In the genomic region with DNA sequence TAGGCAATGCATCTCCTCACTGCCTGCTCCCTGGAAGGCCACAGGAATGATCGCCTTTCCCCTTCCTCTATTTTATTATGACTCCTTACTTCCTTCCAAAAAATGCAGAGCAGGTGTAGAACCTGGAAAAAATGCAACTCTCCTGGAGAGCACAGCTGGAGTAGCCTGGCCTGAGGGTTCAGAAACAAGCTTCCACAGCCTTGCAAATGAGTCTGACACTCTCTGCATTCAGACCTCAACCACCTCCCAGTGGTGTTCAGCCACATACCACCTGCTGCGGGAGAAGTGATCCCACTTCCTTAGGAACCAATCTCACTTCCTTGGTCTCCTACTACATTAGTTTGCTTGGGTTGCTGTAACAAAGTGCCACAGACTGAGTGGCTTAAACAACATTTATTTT, we compare ENCODE assay signal across 19 cellular contexts.
"Had no signal": no experiment of that assay in that cellular context is flagged by ENCODE, and none has a peak within 500 bp of the region (broad histone marks: within the 10 kb centered on the region; RNA-seq: fewer than 3 reads in every experiment).

No MANE protein-coding gene starts in this region.

- H3K36me3 Mint-ChIP-seq: naive thymus-derived CD8-positive, alpha-beta T cell had no signal

- H3K4me3 Mint-ChIP-seq: activated T-cell treated with anti-CD3 and anti-CD28 coated beads, Interleukin-2, amount 50 U/mL, for 24 hours; naive thymus-derived CD8-positive, alpha-beta T cell; T-helper 2 cell treated with Interferon-gamma antibody and Interleukin-4, amounts not matched to agents 5 μg/mL and 100 μg/mL, for 36 hours had no signal

- H3K4me1 Mint-ChIP-seq: naive thymus-derived CD8-positive, alpha-beta T cell had no signal

- H3K27ac ChIP-seq: gastroesophageal sphincter, heart right ventricle, left lung, neutrophil, parathyroid adenoma, stomach, testis, upper lobe of left lung had no signal

- H3K9ac ChIP-seq: parathyroid adenoma had no signal

- H3K4me3 ChIP-seq: gastroesophageal sphincter, heart right ventricle, left lung, mucosa of descending colon, stomach, testis, upper lobe of left lung had no signal

- H3K9me3 Mint-ChIP-seq: activated T-cell treated with anti-CD3 and anti-CD28 coated beads, Interleukin-2, amount 50 U/mL, for 24 hours; T-helper 2 cell treated with Interferon-gamma antibody and Interleukin-4, amounts not matched to agents 5 μg/mL and 100 μg/mL, for 36 hours had no signal

- H3K27me3 ChIP-seq: gastroesophageal sphincter, heart right ventricle, left lung, neutrophil, stomach, testis, upper lobe of left lung had no signal

- H2AFZ ChIP-seq: parathyroid adenoma had no signal

- ATAC-seq: gastroesophageal sphincter; heart right ventricle; left lung; mucosa of descending colon; naive thymus-derived CD8-positive, alpha-beta T cell had no signal

- H3K27me3 Mint-ChIP-seq: activated T-cell treated with anti-CD3 and anti-CD28 coated beads, Interleukin-2, amount 50 U/mL, for 24 hours had no signal

- H3K4me1 ChIP-seq: gastroesophageal sphincter, left lung, parathyroid adenoma, stomach, testis, upper lobe of left lung had no signal

- H3K27ac Mint-ChIP-seq: activated T-cell treated with anti-CD3 and anti-CD28 coated beads, Interleukin-2, amount 50 U/mL, for 24 hours; naive thymus-derived CD8-positive, alpha-beta T cell; T-helper 2 cell treated with Interferon-gamma antibody and Interleukin-4, amounts not matched to agents 5 μg/mL and 100 μg/mL, for 36 hours had no signal

- DNase-seq: activated CD4-positive, alpha-beta T cell treated with anti-CD3 and anti-CD28 coated beads for 1 hour; activated CD4-positive, alpha-beta T cell treated with anti-CD3 and anti-CD28 coated beads, Interleukin-2, amount 50 U/mL, for 4 hours; activated effector memory CD4-positive, alpha-beta T cell treated with Interleukin-2 at 50 U/mL for 16 hours; activated naive CD4-positive, alpha-beta T cell treated with anti-CD3 and anti-CD28 coated beads, Interleukin-2, amount 50 U/mL, for 16 hours; activated T-cell treated with anti-CD3 and anti-CD28 coated beads, Interleukin-2, amount 50 U/mL, for 24 hours; heart right ventricle; left lung; mammary epithelial cell; mucosa of descending colon; naive thymus-derived CD8-positive, alpha-beta T cell; stimulated activated CD4-positive, alpha-beta T cell treated with anti-CD3 and anti-CD28 coated beads, Interleukin-12 subunit alpha, Interleukin-12 subunit beta, amount 100 ng/mL, for 4 hours; stimulated activated CD4-positive, alpha-beta T cell treated with anti-CD3 and anti-CD28 coated beads, Interleukin-2, amount 100 ng/mL, for 24 hours; stomach; testis; upper lobe of left lung had no signal

- H3K9me3 ChIP-seq: gastroesophageal sphincter, heart right ventricle, left lung, mucosa of descending colon, neutrophil, stomach, testis, upper lobe of left lung had no signal

- H3K36me3 ChIP-seq: gastroesophageal sphincter, heart right ventricle, left lung, neutrophil, stomach, upper lobe of left lung had no signal
